In genomic region chr6:142946181-142946923, GRCh38 we compare ENCODE assay signal across 8 cellular contexts. TPM values are rescaled to one million over a fixed set of nuclear protein-coding genes. Genes with fewer than 3 reads are reported as not detected.
DNase-seq lines count a peak whose midpoint lies in the region; ATAC-seq and TF ChIP-seq lines count a peak whose summit lies in the region.

No MANE protein-coding gene starts in this region.

- no peaks in the 10 kb centered on the region for H3K9me3 ChIP-seq in OCI-LY1 (ENCODE audit: low read length)

- H3K36me3 ChIP-seq in OCI-LY1 (ENCODE audit: insufficient read depth, low read length): no peaks in the 10 kb centered on the region

- H3K4me2 ChIP-seq in OCI-LY1 (ENCODE audit: low read length): peak overlapping the region; percentile 91

- H3K4me3 Mint-ChIP-seq in activated T-cell treated with anti-CD3 and anti-CD28 coated beads, Interleukin-2, amount 50 U/mL, for 24 hours: peak overlapping the region; percentile 92

- H3K4me1 ChIP-seq in OCI-LY1 (ENCODE audit: insufficient read depth, low read length, severe bottlenecking): peaks cover 44% of the 10 kb centered on the region

- H2AFZ ChIP-seq in OCI-LY1 (ENCODE audit: low read length): no peak overlapping the region

- peaks cover 21% of the 10 kb centered on the region for H3K79me2 ChIP-seq in OCI-LY1 (ENCODE audit: insufficient read depth, low read length)

- H3K27ac Mint-ChIP-seq in activated T-cell treated with anti-CD3 and anti-CD28 coated beads, Interleukin-2, amount 50 U/mL, for 24 hours: peak overlapping the region; percentile 97

- H3K4me3 ChIP-seq in OCI-LY1 (ENCODE audit: low read depth, low read length, poor library complexity, severe bottlenecking) (peak overlapping the region; percentile 69), epithelial cell of proximal tubule (ENCODE audit: low read depth, low read length) (peak overlapping the region; percentile 82)

- peaks cover 39% of the 10 kb centered on the region for H3K4me1 Mint-ChIP-seq in activated T-cell treated with anti-CD3 and anti-CD28 coated beads, Interleukin-2, amount 50 U/mL, for 24 hours (ENCODE audit: low read depth)

- H3K27me3 Mint-ChIP-seq in activated T-cell treated with anti-CD3 and anti-CD28 coated beads, Interleukin-2, amount 50 U/mL, for 24 hours: no peaks in the 10 kb centered on the region

- peak overlapping the region; percentile 95 for H3K9ac ChIP-seq in OCI-LY1 (ENCODE audit: low read length)

- H3F3A ChIP-seq in OCI-LY1 (ENCODE audit: insufficient read depth, low read length): no peaks in the 10 kb centered on the region

- peak; percentile 26 for ATAC-seq in GM19397 (IDR thresholded peaks at IDR 0.05; ENCODE audit: unreplicated experiment)

- peaks cover 29% of the 10 kb centered on the region for H3K36me3 Mint-ChIP-seq in activated T-cell treated with anti-CD3 and anti-CD28 coated beads, Interleukin-2, amount 50 U/mL, for 24 hours (ENCODE audit: low read depth)

- H3K27ac ChIP-seq in OCI-LY1 (ENCODE audit: low read depth, low read length, poor library complexity, severe bottlenecking): peak overlapping the region; percentile 85

- TF ChIP-seq CTCF in OCI-LY1 (IDR thresholded peaks at IDR 0.05; ENCODE audit: low read length) (no peak), epithelial cell of proximal tubule (conservative IDR thresholded peaks at IDR 0.05; ENCODE audit: low read depth, low read length) (no peak)

- no peaks in the 10 kb centered on the region for H3K9me2 ChIP-seq in OCI-LY1 (ENCODE audit: low read depth, low read length)

- no peaks in the 10 kb centered on the region for H4K20me1 ChIP-seq in OCI-LY1 (ENCODE audit: insufficient read depth, low read length)

- DNase-seq in C1 segment of cervical spinal cord (lab: John Stamatoyannopoulos, UW) (peak; percentile 71 to 98 (median 92)), HS-5 (ENCODE audit: low read depth) (peak; percentile 90), epithelial cell of proximal tubule (ENCODE audit: low read depth) (no peak), mucosa of gallbladder (ENCODE audit: low spot score) (peak; percentile 97)
- peak; percentile 90 for DNase-seq in activated T-cell treated with anti-CD3 and anti-CD28 coated beads, Interleukin-2, amount 50 U/mL, for 24 hours
- DNase-seq in stimulated activated CD8-positive, alpha-beta memory T cell treated with anti-CD3 and anti-CD28 coated beads, Interleukin-2, amount 100 ng/mL, for 48 hours (ENCODE audit: low read depth in 2 of 2): peak; percentile 83 to 85

- H3K9me3 Mint-ChIP-seq in activated T-cell treated with anti-CD3 and anti-CD28 coated beads, Interleukin-2, amount 50 U/mL, for 24 hours: no peaks in the 10 kb centered on the region

- H3K27me3 ChIP-seq in OCI-LY1 (ENCODE audit: insufficient read depth, low read length): no peaks in the 10 kb centered on the region

RNA-seq across cellular contexts. Expression of gene HIVEP2, which starts 1.4 kb away (rescaled TPM):
- total RNA-seq in epithelial cell of proximal tubule (8.9 and 12.3 TPM in 2 replicates), mucosa of gallbladder (16.5 TPM)
